ENCODE assay signal across 8 cellular contexts in the genomic region with DNA sequence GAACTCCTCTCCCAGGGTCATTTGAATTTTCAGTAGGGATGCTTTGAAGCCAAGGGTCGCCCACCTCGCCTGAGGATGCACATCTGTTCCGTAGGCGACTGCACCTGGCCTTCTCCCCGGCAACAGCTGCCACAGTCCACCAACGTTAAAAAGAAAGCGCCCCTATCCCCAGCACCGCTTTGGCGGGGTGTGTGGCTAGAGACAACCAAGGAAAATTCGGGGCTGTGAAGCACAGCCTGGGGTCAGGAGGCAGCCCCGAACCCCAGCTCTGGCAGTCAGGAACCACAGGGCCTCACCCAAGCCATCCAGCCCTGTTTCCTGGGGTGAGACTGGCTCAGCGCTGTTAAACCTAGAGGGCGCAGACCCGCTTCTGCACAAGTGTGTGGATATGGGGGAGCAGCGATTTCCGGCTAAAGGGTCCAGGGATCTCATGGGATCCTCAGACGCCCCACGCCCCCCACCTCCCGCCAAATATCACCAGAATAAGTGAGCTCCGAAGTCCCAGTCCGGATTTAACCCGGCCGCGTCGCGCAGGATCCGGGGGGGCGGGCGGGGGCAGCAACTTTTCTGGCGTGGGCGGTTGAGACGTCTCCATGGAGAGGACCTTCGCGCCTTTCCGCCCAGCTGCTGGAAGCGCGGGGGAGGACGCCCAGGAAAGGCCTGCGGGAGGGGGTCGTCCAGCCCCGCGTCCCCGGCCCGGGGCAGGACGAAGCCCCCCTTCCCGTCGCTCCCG. TPM values are rescaled to one million over a fixed set of nuclear protein-coding genes. Genes with fewer than 3 reads are reported as not detected.
A peak's percentile ranks its signal among the peaks of the same experiment; 100 is the strongest.
DNase-seq lines count a peak whose midpoint lies in the region; ATAC-seq and TF ChIP-seq lines count a peak whose summit lies in the region.

No MANE protein-coding gene starts in this region.

- no peaks in the 10 kb centered on the region for H4K20me1 ChIP-seq in neural cell (ENCODE audit: insufficient read depth)

- H3K4me2 ChIP-seq in neural cell (ENCODE audit: low read length) = no peak overlapping the region

- no peak overlapping the region for H2AFZ ChIP-seq in neural cell (ENCODE audit: low read depth, low read length)

- in situ Hi-C loops in KBM-7 (cut with MboI; ENCODE audit: low pct_unique_long_range_greater_than_20kb, low sequenced_read_pairs) = no loop called here

- peak overlapping the region; percentile 75; the same call in 1 of the 2 replicates for H3K4me3 ChIP-seq in GM08714 (ENCODE audit: low read length)
- H3K4me3 ChIP-seq in fibroblast of mammary gland (ENCODE audit: control insufficient read depth, low read depth, low read length) = peak overlapping the region; percentile 70
- peak overlapping the region; percentile 55 for H3K4me3 ChIP-seq in neural cell (ENCODE audit: low read length)

- no peak overlapping the region for H3K27ac ChIP-seq in neural cell (ENCODE audit: low read length)

- no peaks in the 10 kb centered on the region for H3F3A ChIP-seq in neural cell (ENCODE audit: insufficient read depth, low read length, poor library complexity, severe bottlenecking)

- DNase-seq in KBM-7 (peak; percentile 37), fibroblast of mammary gland (ENCODE audit: low read depth) (peak; percentile 24), OCI-M2 (lab: John Stamatoyannopoulos, UW; ENCODE audit: unreplicated experiment) (no peak), NOMO-1 treated with dmso at 0.1 percent for 144 hours (lab: John Stamatoyannopoulos, UW; ENCODE audit: unreplicated experiment) (no peak)
- peak; percentile 53 for DNase-seq in activated CD8-positive, alpha-beta memory T cell treated with anti-CD3 and anti-CD28 coated beads, Interleukin-2, amount 50 U/mL, for 4 hours

- H3K36me3 ChIP-seq in neural cell (ENCODE audit: insufficient read depth, low read length) = no peaks in the 10 kb centered on the region

- no peaks in the 10 kb centered on the region for H3K9me3 ChIP-seq in neural cell (ENCODE audit: low read length)

- H3K79me2 ChIP-seq in neural cell (replicated peaks; ENCODE audit: insufficient read depth, low read length) = no peaks in the 10 kb centered on the region

- H3K9ac ChIP-seq in neural cell (ENCODE audit: low read length) = no peak overlapping the region

- TF ChIP-seq RAD21 in neural cell (conservative IDR thresholded peaks at IDR 0.05) = no peak

- H3K27me3 ChIP-seq in neural cell (ENCODE audit: insufficient read depth, low read depth, low read length) = peaks cover 20% of the 10 kb centered on the region

- no peaks in the 10 kb centered on the region for H3K9me2 ChIP-seq in neural cell (ENCODE audit: insufficient read depth, low read length)

- TF ChIP-seq EP300 in neural cell (conservative IDR thresholded peaks at IDR 0.05; ENCODE audit: poor library complexity, severe bottlenecking) = no peak

- TF ChIP-seq CTCF in fibroblast of mammary gland (conservative IDR thresholded peaks at IDR 0.05; ENCODE audit: control insufficient read depth, insufficient read depth, low read depth, low read length) (no peak), neural cell (IDR thresholded peaks at IDR 0.05; ENCODE audit: poor library complexity, severe bottlenecking) (no peak)

- ATAC-seq in GM21717 (IDR thresholded peaks at IDR 0.05; ENCODE audit: unreplicated experiment) = peak; percentile 39

TF ChIP-seq in neural cell, 6 proteins besides CTCF, POLR2A, EP300 and RAD21:
- TF ChIP-seq EZH2 (IDR thresholded peaks at IDR 0.05; ENCODE audit: borderline replicate concordance, insufficient read depth, low read length, poor library complexity, severe bottlenecking) (no peak), MXI1 (conservative IDR thresholded peaks at IDR 0.05; ENCODE audit: poor library complexity, severe bottlenecking) (no peak), TAF1 (IDR thresholded peaks at IDR 0.05; ENCODE audit: low read depth) (no peak), SMC3 (conservative IDR thresholded peaks at IDR 0.05; ENCODE audit: poor library complexity) (no peak), POLR2AphosphoS5 (IDR thresholded peaks at IDR 0.05) (no peak)
- TF ChIP-seq, protein P1, sequence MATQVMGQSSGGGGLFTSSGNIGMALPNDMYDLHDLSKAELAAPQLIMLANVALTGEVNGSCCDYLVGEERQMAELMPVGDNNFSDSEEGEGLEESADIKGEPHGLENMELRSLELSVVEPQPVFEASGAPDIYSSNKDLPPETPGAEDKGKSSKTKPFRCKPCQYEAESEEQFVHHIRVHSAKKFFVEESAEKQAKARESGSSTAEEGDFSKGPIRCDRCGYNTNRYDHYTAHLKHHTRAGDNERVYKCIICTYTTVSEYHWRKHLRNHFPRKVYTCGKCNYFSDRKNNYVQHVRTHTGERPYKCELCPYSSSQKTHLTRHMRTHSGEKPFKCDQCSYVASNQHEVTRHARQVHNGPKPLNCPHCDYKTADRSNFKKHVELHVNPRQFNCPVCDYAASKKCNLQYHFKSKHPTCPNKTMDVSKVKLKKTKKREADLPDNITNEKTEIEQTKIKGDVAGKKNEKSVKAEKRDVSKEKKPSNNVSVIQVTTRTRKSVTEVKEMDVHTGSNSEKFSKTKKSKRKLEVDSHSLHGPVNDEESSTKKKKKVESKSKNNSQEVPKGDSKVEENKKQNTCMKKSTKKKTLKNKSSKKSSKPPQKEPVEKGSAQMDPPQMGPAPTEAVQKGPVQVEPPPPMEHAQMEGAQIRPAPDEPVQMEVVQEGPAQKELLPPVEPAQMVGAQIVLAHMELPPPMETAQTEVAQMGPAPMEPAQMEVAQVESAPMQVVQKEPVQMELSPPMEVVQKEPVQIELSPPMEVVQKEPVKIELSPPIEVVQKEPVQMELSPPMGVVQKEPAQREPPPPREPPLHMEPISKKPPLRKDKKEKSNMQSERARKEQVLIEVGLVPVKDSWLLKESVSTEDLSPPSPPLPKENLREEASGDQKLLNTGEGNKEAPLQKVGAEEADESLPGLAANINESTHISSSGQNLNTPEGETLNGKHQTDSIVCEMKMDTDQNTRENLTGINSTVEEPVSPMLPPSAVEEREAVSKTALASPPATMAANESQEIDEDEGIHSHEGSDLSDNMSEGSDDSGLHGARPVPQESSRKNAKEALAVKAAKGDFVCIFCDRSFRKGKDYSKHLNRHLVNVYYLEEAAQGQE (IDR thresholded peaks at IDR 0.05; ENCODE audit: borderline replicate concordance) = no peak
TF ChIP-seq in neural cell: peak in this region for 0.

RNA-seq across cellular contexts. Expression of a gene that starts 0.8 kb away (rescaled TPM):
- not detected in 2 replicates for polyA plus RNA-seq in neural cell
- polyA minus RNA-seq in neural cell = 0.58 and 0.73 TPM in 2 replicates

RNA-seq across cellular contexts. Expression of a gene that starts 53.8 kb away (rescaled TPM):
- polyA plus RNA-seq in neural cell = 14.1 and 14.8 TPM in 2 replicates
- polyA minus RNA-seq in neural cell = 45.0 and 56.7 TPM in 2 replicates

Comparison
In these comparisons a context has a peak if more than half of its experiments do, and no peak if none do; other contexts are left out.
1. DNase-seq: peak in KBM-7 (single experiment), activated CD8-positive, alpha-beta memory T cell treated with anti-CD3 and anti-CD28 coated beads, Interleukin-2, amount 50 U/mL, for 4 hours (single experiment) and fibroblast of mammary gland (single experiment); none in OCI-M2 (single experiment) and NOMO-1 treated with dmso at 0.1 percent for 144 hours (single experiment).
2. Peak in every context shown above with its lines, with median percentiles within 50 percentile points of each other: H3K4me3 ChIP-seq.